Comparison of ENCODE assay signal across 19 cellular contexts in genomic region chr10:113283189-113283588, GRCh38.
DNase-seq lines count a peak whose midpoint lies in the region; ATAC-seq and TF ChIP-seq lines count a peak whose summit lies in the region.
"Had no signal": no experiment of that assay in that cellular context is flagged by ENCODE, and none has a peak within 500 bp of the region (broad histone marks: within the 10 kb centered on the region; RNA-seq: fewer than 3 reads in every experiment).

No MANE protein-coding gene starts in this region.

- H3K27me3 ChIP-seq in neuronal stem cell (ENCODE audit: control insufficient read depth in 3 of 3, insufficient read depth in 3 of 3, low read depth in 1 of 3, low read length in 3 of 3) = peaks cover 0 to 5% (median 0%) of the 10 kb centered on the region in 3 experiments

- no peak overlapping the region for H2AFZ ChIP-seq in neuronal stem cell (ENCODE audit: low read length)

- H2BK12ac ChIP-seq in neuronal stem cell (ENCODE audit: low read length) = no peak overlapping the region

- H3K79me1 ChIP-seq in neuronal stem cell (ENCODE audit: low read depth, low read length) = no peaks in the 10 kb centered on the region

- H2BK5ac ChIP-seq in neuronal stem cell (ENCODE audit: low read length) = no peak overlapping the region

- WGBS in neuronal stem cell (ENCODE audit: extremely low coverage in 2 of 2, insufficient read length in 2 of 2, insufficient replicate concordance in 1 of 2), 2 donors = no CpG with 5 or more reads among the region's 5 CpGs

- no peak overlapping the region for H2AK5ac ChIP-seq in neuronal stem cell (ENCODE audit: low read depth, low read length)

- no peak overlapping the region for H3K9ac ChIP-seq in neuronal stem cell (ENCODE audit: low read depth, low read length, poor library complexity)

- no peak overlapping the region for H3K23ac ChIP-seq in neuronal stem cell (ENCODE audit: low read depth, low read length, poor library complexity)

- no peak overlapping the region for H2BK15ac ChIP-seq in neuronal stem cell (ENCODE audit: low read length)

- H3K4me1 ChIP-seq in neuronal stem cell (ENCODE audit: control insufficient read depth in 2 of 2, insufficient read depth in 1 of 2, low read depth in 1 of 2, low read length in 2 of 2) = no peaks in the 10 kb centered on the region
- H3K4me1 ChIP-seq: psoas muscle had no signal

- no peaks in the 10 kb centered on the region for H3K9me3 ChIP-seq in neuronal stem cell (replicated peaks in 1 of 2; ENCODE audit: control insufficient read depth in 2 of 2, insufficient read depth in 1 of 2, low read depth in 1 of 2, low read length in 2 of 2)
- H3K9me3 ChIP-seq: psoas muscle had no signal

- no peak overlapping the region for H3K14ac ChIP-seq in neuronal stem cell (ENCODE audit: low read length)

- H3K18ac ChIP-seq in neuronal stem cell (ENCODE audit: low read length) = peak overlapping the region; percentile 32

- H3K4me3 ChIP-seq in coronary artery (no peak overlapping the region), neuronal stem cell (ENCODE audit: low read length in 2 of 2) (no peak overlapping the region)
- H3K4me3 ChIP-seq: psoas muscle had no signal

- ATAC-seq in HG03520 (IDR thresholded peaks at IDR 0.05; ENCODE audit: unreplicated experiment) = no peak
- ATAC-seq: Panc1, psoas muscle had no signal

- H3K36me3 ChIP-seq in neuronal stem cell (replicated peaks in 1 of 2; ENCODE audit: control insufficient read depth in 2 of 2, insufficient read depth in 2 of 2, low read length in 2 of 2) = no peaks in the 10 kb centered on the region

- TF ChIP-seq CTCF in coronary artery (IDR thresholded peaks at IDR 0.05) = no peak

- H3K4ac ChIP-seq in neuronal stem cell (ENCODE audit: low read length) = no peak overlapping the region

- no peak overlapping the region for H4K8ac ChIP-seq in neuronal stem cell (ENCODE audit: low read depth, low read length)

- H4K91ac ChIP-seq in neuronal stem cell (ENCODE audit: low read depth, low read length, poor library complexity) = no peak overlapping the region

- no peak overlapping the region for H2BK120ac ChIP-seq in neuronal stem cell (ENCODE audit: low read depth, low read length)

- H3K27ac ChIP-seq in coronary artery (no peak overlapping the region), neuronal stem cell (replicated peaks; ENCODE audit: low read length) (no peak overlapping the region)
- H3K27ac ChIP-seq: psoas muscle had no signal

- H3K4me2 ChIP-seq in neuronal stem cell (ENCODE audit: insufficient read depth, low read length, poor library complexity, severe bottlenecking) = no peak overlapping the region

- peak; percentile 12 for DNase-seq in ELR (ENCODE audit: low read depth)
- peak; percentile 57 for DNase-seq in HuH-7 (ENCODE audit: low spot score)
- peak; percentile 65 for DNase-seq in coronary artery (ENCODE audit: low spot score)
- no peak for DNase-seq in neuronal stem cell (ENCODE audit: low spot score)
- DNase-seq in COLO668 (lab: John Stamatoyannopoulos, UW; ENCODE audit: unreplicated experiment) = no peak
- no peak for DNase-seq in CD1c-positive myeloid dendritic cell (ENCODE audit: extremely low spot score)
- DNase-seq in UCSD-AML1 (lab: John Stamatoyannopoulos, UW; ENCODE audit: unreplicated experiment) = no peak
- DNase-seq: activated CD4-positive, CD25-positive, alpha-beta regulatory T cell treated with anti-CD3 and anti-CD28 coated beads, Interleukin-2, amount 50 U/mL, for 72 hours; activated naive CD8-positive, alpha-beta T cell treated with anti-CD3 and anti-CD28 coated beads for 36 hours; foreskin melanocyte; IMR-90; kidney glomerular epithelial cell; NCI-H1694; NCI-H748 treated with DMSO at 0.1 percent for 48 hours; psoas muscle; stimulated activated CD4-positive, alpha-beta T cell treated with anti-CD3 and anti-CD28 coated beads, Interleukin-12 subunit alpha, Interleukin-12 subunit beta, amount 100 ng/mL, for 4 hours; stimulated activated CD8-positive, alpha-beta memory T cell treated with anti-CD3 and anti-CD28 coated beads, Interleukin-4, amount 100 ng/mL, for 48 hours had no signal

Comparison
In these comparisons a context has a peak if more than half of its experiments do, and no peak if none do; other contexts are left out.
1. DNase-seq: peak in ELR (single experiment), HuH-7 (single experiment) and coronary artery (single experiment); none in neuronal stem cell (single experiment), COLO668 (single experiment), CD1c-positive myeloid dendritic cell (single experiment) and UCSD-AML1 (single experiment).